8 cellular contexts compared by ENCODE assay signal in the genomic region with DNA sequence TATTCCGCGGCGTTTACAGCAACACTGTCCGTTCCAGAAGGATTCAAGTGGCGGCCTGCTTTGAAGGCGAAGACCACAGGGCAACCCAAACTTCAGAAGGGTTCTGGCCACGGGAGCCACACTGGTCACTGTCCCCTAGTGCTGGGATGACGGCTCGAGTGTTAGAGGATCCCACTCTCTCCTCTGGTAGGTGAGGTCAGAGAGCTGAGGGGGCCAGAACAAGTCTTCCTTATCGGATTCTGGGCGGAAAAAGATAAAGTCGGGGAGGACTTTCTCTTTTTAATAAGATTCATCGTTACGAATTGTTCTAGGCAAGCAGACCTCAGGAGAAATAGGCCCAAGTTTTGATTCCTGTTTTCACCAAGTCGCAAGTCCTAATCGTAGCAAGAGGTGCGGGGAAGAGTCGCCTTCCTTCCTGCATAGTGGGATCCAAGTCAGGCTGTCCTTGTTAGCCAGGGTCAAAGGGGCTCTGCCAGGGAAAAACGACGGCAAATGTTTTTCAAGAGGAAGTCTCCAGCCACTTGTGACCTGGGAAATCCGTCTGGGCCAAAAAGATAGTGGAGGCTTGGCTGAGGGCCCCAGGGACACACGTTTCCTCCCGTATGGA. TPM values are rescaled to one million over a fixed set of nuclear protein-coding genes. Genes with fewer than 3 reads are reported as not detected.
DNase-seq lines count a peak whose midpoint lies in the region; ATAC-seq, FAIRE-seq and TF ChIP-seq lines count a peak whose summit lies in the region.

No MANE protein-coding gene starts in this region.

- peak overlapping the region; percentile 95 to 99 (median 98) for H3K27ac ChIP-seq in pancreas

- ATAC-seq in HG03439 (IDR thresholded peaks at IDR 0.05; ENCODE audit: unreplicated experiment), result peak; percentile 1
- peak in 3 of 4 donors; percentile 3 to 25 (median 15) for ATAC-seq in pancreas
- no peak for ATAC-seq in HG03280 (IDR thresholded peaks at IDR 0.05; ENCODE audit: unreplicated experiment)

- DNase-seq in COLO668 (lab: John Stamatoyannopoulos, UW; ENCODE audit: unreplicated experiment), result peak; percentile 35
- peak; percentile 36 for DNase-seq in activated T-cell treated with anti-CD3 and anti-CD28 coated beads, Interleukin-2, amount 50 U/mL, for 1 hour
- peak; percentile 96 for DNase-seq in glomerular endothelial cell (ENCODE audit: extremely low read depth, low read depth, low spot score)
- DNase-seq in pancreas, result peak in 4 of 6 donors; percentile 33 to 67 (median 48)
- DNase-seq in GDM1 (lab: John Stamatoyannopoulos, UW), result no peak
- DNase-seq in T-helper 9 cell, result no peak

- FAIRE-seq in pancreas (lab: Jason Lieb, UNC), result no peak

- no peaks in the 10 kb centered on the region for H3K9me3 ChIP-seq in pancreas

- no peaks in the 10 kb centered on the region for H3K36me3 ChIP-seq in pancreas

- intact Hi-C loops in pancreas (cut with DNase I), result loop anchor here in 2 of 3 donors (5.0 to 10.0 kb wide), 2 partner anchors 312 to 314 kb away; no protein-coding TSS in a partner anchor

- no peak for TF ChIP-seq CTCF in pancreas (IDR thresholded peaks at IDR 0.05)

- H3K27me3 ChIP-seq in pancreas, result no peaks in the 10 kb centered on the region

- 11 to 16% methylated on average over 23 of the region's 23 CpGs for WGBS in pancreas, 2 donors

- H3K4me1 ChIP-seq in pancreas, result peaks cover 17 to 31% (median 26%) of the 10 kb centered on the region in 3 donors

- peak overlapping the region; percentile 10 to 88 (median 50) for H3K4me3 ChIP-seq in pancreas

RNA-seq across cellular contexts. Expression of a gene that starts 0.9 kb away (rescaled TPM):
- total RNA-seq in glomerular endothelial cell (1,167 and 1,388 TPM in 2 replicates), pancreas (100 to 1,000 TPM in 5 of 6 donors, 10 to 100 TPM in 1; 89.6 to 203 (median 105) TPM)
- 100 to 1,000 TPM; 125 to 157 TPM for polyA plus RNA-seq in pancreas

RNA-seq across cellular contexts. Expression of a gene that starts 15.2 kb away (rescaled TPM):
- total RNA-seq in glomerular endothelial cell, result 560 and 705 TPM in 2 replicates
- 100 to 1,000 TPM in 2 of 6 donors, 10 to 100 TPM in 4; 63.0 to 195 (median 82.7) TPM for total RNA-seq in pancreas
- polyA plus RNA-seq in pancreas, result 100 to 1,000 TPM; 198 to 208 TPM

RNA-seq across cellular contexts. Expression of a gene that starts 27.0 kb away (rescaled TPM):
- total RNA-seq in glomerular endothelial cell (0.15 and 0.41 TPM in 2 replicates), pancreas (10 to 100 TPM in 4 of 6 donors, 1 to 10 TPM in 2; 4.7 to 16.8 (median 12.1) TPM)
- polyA plus RNA-seq in pancreas, result 10 to 100 TPM; 14.3 to 18.2 TPM

Comparison
In these comparisons a context has a peak if more than half of its experiments do, and no peak if none do; other contexts are left out.
1. DNase-seq: peak in COLO668 (single experiment), activated T-cell treated with anti-CD3 and anti-CD28 coated beads, Interleukin-2, amount 50 U/mL, for 1 hour (single experiment), glomerular endothelial cell (single experiment) and pancreas (4 of 6); none in GDM1 (single experiment) and T-helper 9 cell (single experiment).